ENCODE assay signal across 1 cellular context in genomic region chr2:44620189-44620990, GRCh38.
TF ChIP-seq lines count a peak whose summit lies in the region.

No MANE protein-coding gene starts in this region.

TF ChIP-seq in GM23338, 12 proteins besides CTCF, POLR2A, EP300 and RAD21 (continued from another document):
- TF ChIP-seq REST (IDR thresholded peaks at IDR 0.05; ENCODE audit: unreplicated experiment) = no peak
- no peak for TF ChIP-seq ZNF114 (CRISPR knock-in tag; IDR thresholded peaks at IDR 0.05)
- TF ChIP-seq STAT1 (IDR thresholded peaks at IDR 0.05; ENCODE audit: unreplicated experiment) = no peak
TF ChIP-seq in GM23338: peak in this region for 0.
